In the genomic region with DNA sequence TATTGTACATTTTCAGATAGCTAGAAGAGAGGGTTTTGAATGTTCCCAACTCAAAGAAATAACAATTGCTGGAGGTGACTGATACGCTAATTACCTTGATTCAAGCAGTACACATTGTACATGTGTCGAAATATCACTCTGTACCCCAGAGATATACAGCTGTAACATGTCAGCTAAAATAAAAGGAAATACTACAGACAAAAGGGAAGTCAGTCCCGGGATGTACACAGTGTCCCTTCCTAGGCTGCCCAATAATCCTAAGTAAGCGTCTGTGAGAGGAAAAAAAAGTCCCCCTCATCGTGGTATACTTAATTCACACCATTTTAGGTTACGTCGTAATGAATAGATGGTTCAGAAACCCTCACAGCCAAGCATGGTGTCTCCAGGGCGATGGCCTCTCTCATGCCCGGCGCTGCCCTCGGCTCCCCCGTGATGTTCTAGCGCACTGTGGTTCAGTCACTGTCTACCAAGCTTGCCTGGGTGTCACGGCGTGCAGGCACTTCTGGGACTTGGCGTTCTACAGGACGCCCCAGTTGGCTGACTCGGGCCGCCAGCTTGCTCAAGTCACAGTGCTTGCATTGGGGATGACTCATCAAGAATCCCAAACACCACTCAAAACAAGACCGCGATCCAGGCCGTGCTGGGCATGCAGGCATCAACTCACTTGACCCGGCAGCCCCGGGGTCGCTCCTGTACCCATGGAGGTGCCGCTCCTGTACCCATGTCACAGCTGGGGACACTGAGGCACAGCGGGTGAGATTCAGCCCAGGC, we compare ENCODE assay signal across 9 cellular contexts. TPM values are rescaled to one million over a fixed set of nuclear protein-coding genes. Genes with fewer than 3 reads are reported as not detected.
DNase-seq lines count a peak whose midpoint lies in the region; ATAC-seq and TF ChIP-seq lines count a peak whose summit lies in the region.
"Had no signal": no experiment of that assay in that cellular context is flagged by ENCODE, and none has a peak within 500 bp of the region (broad histone marks: within the 10 kb centered on the region; RNA-seq: fewer than 3 reads in every experiment).

No MANE protein-coding gene starts in this region.

- no peaks in the 10 kb centered on the region for H3K27me3 ChIP-seq in RWPE2 (ENCODE audit: insufficient read depth, poor library complexity, severe bottlenecking)

- peak; percentile 43 for DNase-seq in ELF-1 (ENCODE audit: low read depth, low spot score)
- no peak for DNase-seq in RWPE2 (ENCODE audit: low spot score)
- DNase-seq in fibroblast of villous mesenchyme (ENCODE audit: low read depth): peak; percentile 89
- no peak for DNase-seq in sciatic nerve (ENCODE audit: low spot score)
- no peak for DNase-seq in NCI-H128 (lab: John Stamatoyannopoulos, UW; ENCODE audit: unreplicated experiment)
- no peak for DNase-seq in activated CD4-positive, alpha-beta T cell treated with anti-CD3 and anti-CD28 coated beads, Interleukin-2, amount 10 ng/mL, durations not matched to agents 7 days and 5 days
- DNase-seq in activated CD4-positive, alpha-beta T cell treated with anti-CD3 and anti-CD28 coated beads, Interleukin-2, amount 50 U/mL, for 48 hours: no peak
- DNase-seq: stimulated activated CD4-positive, alpha-beta T cell treated with anti-CD3 and anti-CD28 coated beads, Interleukin-15, amount 100 ng/mL, for 24 hours had no signal

- H3K27me3 Mint-ChIP-seq in activated CD4-positive, alpha-beta T cell treated with anti-CD3 and anti-CD28 coated beads, Interleukin-2, amount 10 ng/mL, durations not matched to agents 7 days and 5 days: no peaks in the 10 kb centered on the region

- H3K27ac Mint-ChIP-seq in activated CD4-positive, alpha-beta T cell treated with anti-CD3 and anti-CD28 coated beads, Interleukin-2, amount 10 ng/mL, durations not matched to agents 7 days and 5 days: no peak overlapping the region

- no peak for TF ChIP-seq CTCF in RWPE2 (IDR thresholded peaks at IDR 0.05; ENCODE audit: poor library complexity, severe bottlenecking)
- no peak for TF ChIP-seq CTCF in fibroblast of villous mesenchyme (IDR thresholded peaks at IDR 0.05; ENCODE audit: insufficient read depth, low read depth, low read length)

- H3K4me1 Mint-ChIP-seq in activated CD4-positive, alpha-beta T cell treated with anti-CD3 and anti-CD28 coated beads, Interleukin-2, amount 10 ng/mL, durations not matched to agents 7 days and 5 days: no peaks in the 10 kb centered on the region

- H3K4me3 Mint-ChIP-seq in activated CD4-positive, alpha-beta T cell treated with anti-CD3 and anti-CD28 coated beads, Interleukin-2, amount 10 ng/mL, durations not matched to agents 7 days and 5 days: no peak overlapping the region

- POLR2A ChIA-PET in activated CD4-positive, alpha-beta T cell treated with anti-CD3 and anti-CD28 coated beads, Interleukin-2, amount 10 ng/mL, durations not matched to agents 7 days and 5 days (lab: Charles Lee): no interaction called here

- CTCF ChIA-PET in activated CD4-positive, alpha-beta T cell treated with anti-CD3 and anti-CD28 coated beads, Interleukin-2, amount 10 ng/mL, durations not matched to agents 7 days and 5 days (lab: Charles Lee): interaction anchor here (0.5 kb wide), 1 partner anchor 112 kb away, joined by 3 read pairs; no protein-coding TSS in a partner anchor

- H3K4me3 ChIP-seq in RWPE2 (ENCODE audit: severe bottlenecking) (no peak overlapping the region), fibroblast of villous mesenchyme (ENCODE audit: low read depth, low read length) (no peak overlapping the region)

- H3K9me3 Mint-ChIP-seq in activated CD4-positive, alpha-beta T cell treated with anti-CD3 and anti-CD28 coated beads, Interleukin-2, amount 10 ng/mL, durations not matched to agents 7 days and 5 days: no peaks in the 10 kb centered on the region

- no peaks in the 10 kb centered on the region for H3K9me3 ChIP-seq in RWPE2 (ENCODE audit: severe bottlenecking)

- H3K27ac ChIP-seq in RWPE2 (ENCODE audit: poor library complexity, severe bottlenecking): no peak overlapping the region

- ATAC-seq in RWPE2 (ENCODE audit: low read depth): peak; percentile 51; the same call in 1 of the 3 replicates
- peak; percentile 22 for ATAC-seq in sciatic nerve
- ATAC-seq in HG02763 (IDR thresholded peaks at IDR 0.05; ENCODE audit: unreplicated experiment): no peak

- H3K36me3 ChIP-seq in RWPE2 (ENCODE audit: low read depth): no peaks in the 10 kb centered on the region

- no peaks in the 10 kb centered on the region for H3K36me3 Mint-ChIP-seq in activated CD4-positive, alpha-beta T cell treated with anti-CD3 and anti-CD28 coated beads, Interleukin-2, amount 10 ng/mL, durations not matched to agents 7 days and 5 days (ENCODE audit: low read depth)

- H3K4me1 ChIP-seq in RWPE2 (ENCODE audit: insufficient read depth, poor library complexity, severe bottlenecking): no peaks in the 10 kb centered on the region

- intact Hi-C loops in sciatic nerve (cut with DNase I): no loop called here

RNA-seq across cellular contexts. Expression of a gene that starts 27.6 kb away (rescaled TPM):
- 3.2 and 6.9 TPM in 2 replicates for total RNA-seq in fibroblast of villous mesenchyme
- 12.6 TPM for total RNA-seq in sciatic nerve
- not detected for total RNA-seq in activated CD4-positive, alpha-beta T cell treated with anti-CD3 and anti-CD28 coated beads, Interleukin-2, amount 10 ng/mL, durations not matched to agents 7 days and 5 days

RNA-seq across cellular contexts. Expression of a gene that starts 28.3 kb away (rescaled TPM):
- total RNA-seq in fibroblast of villous mesenchyme (32.8 and 44.8 TPM in 2 replicates), sciatic nerve (46.9 TPM)
- 1 to 10 TPM in 1 of 2 experiments, under 1 TPM in 1; 0.74 to 1.2 TPM for total RNA-seq in activated CD4-positive, alpha-beta T cell treated with anti-CD3 and anti-CD28 coated beads, Interleukin-2, amount 10 ng/mL, durations not matched to agents 7 days and 5 days

RNA-seq across cellular contexts. Expression of a gene that starts 37.4 kb away (rescaled TPM):
- 15.1 and 24.5 TPM in 2 replicates for total RNA-seq in fibroblast of villous mesenchyme
- total RNA-seq in sciatic nerve: 60.7 TPM
- total RNA-seq in activated CD4-positive, alpha-beta T cell treated with anti-CD3 and anti-CD28 coated beads, Interleukin-2, amount 10 ng/mL, durations not matched to agents 7 days and 5 days: 10 to 100 TPM; 14.7 to 16.3 TPM

Comparison
In these comparisons a context has a peak if more than half of its experiments do, and no peak if none do; other contexts are left out.
1. DNase-seq: peak in ELF-1 (single experiment) and fibroblast of villous mesenchyme (single experiment); none in RWPE2 (single experiment), sciatic nerve (single experiment), NCI-H128 (single experiment), activated CD4-positive, alpha-beta T cell treated with anti-CD3 and anti-CD28 coated beads, Interleukin-2, amount 10 ng/mL, durations not matched to agents 7 days and 5 days (single experiment) and activated CD4-positive, alpha-beta T cell treated with anti-CD3 and anti-CD28 coated beads, Interleukin-2, amount 50 U/mL, for 48 hours (0 of 2).
2. RNA of a gene that starts 28.3 kb away (total RNA-seq): 46.9 TPM in sciatic nerve (single experiment) and 32.8 to 44.8 TPM in fibroblast of villous mesenchyme; 0.74 to 1.2 TPM in activated CD4-positive, alpha-beta T cell treated with anti-CD3 and anti-CD28 coated beads, Interleukin-2, amount 10 ng/mL, durations not matched to agents 7 days and 5 days; every median in the first group is over 10 times any median in the second.